In genomic region chr12:100388382-100388781, GRCh38 we compare ENCODE assay signal across 1 cellular context.
A peak's percentile ranks its signal among the peaks of the same experiment; 100 is the strongest.
TF ChIP-seq lines count a peak whose summit lies in the region.

No MANE protein-coding gene starts in this region.

TF ChIP-seq in HepG2, 621 proteins besides CTCF, POLR2A, EP300 and RAD21 (continued from another document and continues in another):
- TF ChIP-seq ZXDC (CRISPR knock-in tag; IDR thresholded peaks at IDR 0.05) (no peak), PHF20 (CRISPR knock-in tag; IDR thresholded peaks at IDR 0.05) (no peak), DPF2 (CRISPR knock-in tag; IDR thresholded peaks at IDR 0.05; ENCODE audit: borderline replicate concordance, low read depth) (0 out of 2 replicates have a peak, but pooled peaks have one; percentile 37), ZNF503 (CRISPR knock-in tag; IDR thresholded peaks at IDR 0.05) (no peak), RBAK (CRISPR knock-in tag; IDR thresholded peaks at IDR 0.05) (no peak), ZFP82 (CRISPR knock-in tag; IDR thresholded peaks at IDR 0.05; ENCODE audit: borderline replicate concordance) (no peak), ZNF782 (CRISPR knock-in tag; IDR thresholded peaks at IDR 0.05; ENCODE audit: borderline replicate concordance) (no peak), BCL6 (CRISPR knock-in tag; IDR thresholded peaks at IDR 0.05) (peak; percentile 81), ATF4 (CRISPR knock-in tag; IDR thresholded peaks at IDR 0.05) (no peak), ZNF292 (CRISPR knock-in tag; IDR thresholded peaks at IDR 0.05; ENCODE audit: borderline replicate concordance, low read depth) (peak; percentile 13; the same call in 1 of the 2 replicates), MLX (CRISPR knock-in tag; IDR thresholded peaks at IDR 0.05) (0 out of 2 replicates have a peak, but pooled peaks have one; percentile 40), NR2F1 (CRISPR knock-in tag; IDR thresholded peaks at IDR 0.05) (no peak), FOSL2 (CRISPR knock-in tag; IDR thresholded peaks at IDR 0.05) (no peak), ZBTB2 (CRISPR knock-in tag; IDR thresholded peaks at IDR 0.05; ENCODE audit: low read depth) (no peak), STAG1 (CRISPR knock-in tag; IDR thresholded peaks at IDR 0.05) (no peak), KMT2B (CRISPR knock-in tag; IDR thresholded peaks at IDR 0.05) (no peak), CC2D1A (CRISPR knock-in tag; IDR thresholded peaks at IDR 0.05) (no peak), ZBTB7B (CRISPR knock-in tag; IDR thresholded peaks at IDR 0.05) (no peak), CREM (IDR thresholded peaks at IDR 0.05) (peak; percentile 26; the same call in 1 of the 2 replicates), CREM (CRISPR knock-in tag; IDR thresholded peaks at IDR 0.05) (no peak), HNRNPLL (IDR thresholded peaks at IDR 0.05; ENCODE audit: low read depth, low read length, poor library complexity, severe bottlenecking) (no peak), MEIS2 (CRISPR knock-in tag; IDR thresholded peaks at IDR 0.05) (no peak), RNF219 (CRISPR knock-in tag; IDR thresholded peaks at IDR 0.05) (no peak), ZNF224 (CRISPR knock-in tag; IDR thresholded peaks at IDR 0.05) (no peak), ATF6 (CRISPR knock-in tag; conservative IDR thresholded peaks at IDR 0.05) (no peak), SOX5 (CRISPR knock-in tag; IDR thresholded peaks at IDR 0.05; ENCODE audit: borderline replicate concordance) (peak; percentile 69; the same call in 1 of the 2 replicates), MIER2 (CRISPR knock-in tag; IDR thresholded peaks at IDR 0.05) (peak; percentile 71; the same call in 1 of the 2 replicates), ZNF281 (CRISPR knock-in tag; IDR thresholded peaks at IDR 0.05; ENCODE audit: borderline replicate concordance) (no peak), BRCA1 (CRISPR knock-in tag; IDR thresholded peaks at IDR 0.05) (no peak), NCOR1 (IDR thresholded peaks at IDR 0.05; ENCODE audit: borderline replicate concordance, low read length) (no peak), ZNF207 (IDR thresholded peaks at IDR 0.05; ENCODE audit: borderline replicate concordance) (no peak), NFATC3 (CRISPR knock-in tag; IDR thresholded peaks at IDR 0.05) (no peak), MYPOP (CRISPR knock-in tag; IDR thresholded peaks at IDR 0.05) (no peak), ZSCAN21 (CRISPR knock-in tag; IDR thresholded peaks at IDR 0.05; ENCODE audit: borderline replicate concordance) (no peak), SIX4 (CRISPR knock-in tag; IDR thresholded peaks at IDR 0.05) (no peak), ELF3 (CRISPR knock-in tag; IDR thresholded peaks at IDR 0.05) (peak; percentile 42; the same call in 1 of the 2 replicates), TCF12 (IDR thresholded peaks at IDR 0.05) (no peak), TCF12 (CRISPR knock-in tag; IDR thresholded peaks at IDR 0.05) (no peak), HMG20B (CRISPR knock-in tag; conservative IDR thresholded peaks at IDR 0.05) (no peak), BRD4 (CRISPR knock-in tag; IDR thresholded peaks at IDR 0.05) (no peak), FOXK1 (CRISPR knock-in tag; IDR thresholded peaks at IDR 0.05; ENCODE audit: borderline replicate concordance, low read depth) (no peak), ARID5B (CRISPR knock-in tag; IDR thresholded peaks at IDR 0.05) (peak; percentile 48), HDAC2 (CRISPR knock-in tag; IDR thresholded peaks at IDR 0.05) (0 out of 2 replicates have a peak, but pooled peaks have one; percentile 20), SOX13 (IDR thresholded peaks at IDR 0.05) (no peak), SOX13 (CRISPR knock-in tag; conservative IDR thresholded peaks at IDR 0.05 in 1 of 2, IDR thresholded peaks at IDR 0.05 in 1 of 2) (peak in 1 of 2 experiments; percentile 63; a peak in 2 of 4 replicates), SP5 (CRISPR knock-in tag; IDR thresholded peaks at IDR 0.05; ENCODE audit: borderline replicate concordance, low read depth) (no peak), ARNTL (CRISPR knock-in tag; IDR thresholded peaks at IDR 0.05) (no peak)
